In the genomic region with DNA sequence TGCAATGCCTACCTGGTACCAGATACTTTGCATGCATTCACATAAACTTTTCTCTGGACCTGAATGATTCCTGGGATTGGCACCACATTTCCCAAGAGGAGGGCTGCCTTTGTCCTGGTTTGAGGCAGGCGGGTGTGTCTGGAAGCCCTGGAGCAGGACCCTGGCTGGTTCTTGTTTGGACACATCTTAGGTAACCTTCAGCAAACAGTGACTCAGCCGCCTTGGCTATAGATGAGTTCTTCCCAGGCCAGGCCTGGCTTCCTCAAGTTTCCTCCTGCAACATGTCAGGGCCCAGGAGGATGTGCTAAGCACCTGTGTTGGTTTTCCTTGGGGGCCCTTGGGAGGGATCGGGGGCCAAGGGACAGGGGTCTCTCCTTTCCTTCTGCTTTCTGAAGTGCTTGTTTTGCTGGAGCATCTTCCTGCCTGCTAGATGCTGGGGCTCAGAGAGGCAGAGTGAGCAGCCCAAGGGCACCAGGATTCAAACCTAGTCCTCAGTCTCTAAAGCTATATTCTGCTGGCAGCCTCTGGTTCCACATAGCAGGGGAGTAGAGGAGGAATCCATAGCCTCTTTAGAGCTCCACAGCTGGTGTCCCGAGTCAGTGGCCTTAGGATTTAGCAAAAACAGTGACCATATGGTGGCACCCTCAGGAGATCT, we compare ENCODE assay signal across 1 cellular context.
TF ChIP-seq lines count a peak whose summit lies in the region.

No MANE protein-coding gene starts in this region.

TF ChIP-seq in HCT116, 20 proteins besides CTCF, POLR2A, EP300 and RAD21 (continued from another document):
- TF ChIP-seq ELF1 (IDR thresholded peaks at IDR 0.05; ENCODE audit: borderline replicate concordance, low read depth) (no peak), EZH2phosphoT487 (IDR thresholded peaks at IDR 0.05; ENCODE audit: borderline replicate concordance) (no peak), YY1 (IDR thresholded peaks at IDR 0.05; ENCODE audit: extremely low read depth, insufficient replicate concordance, low read depth, low read length) (no peak), CEBPB (IDR thresholded peaks at IDR 0.05; ENCODE audit: low read depth) (peak; percentile 39; the same call in 1 of the 2 replicates), SP1 (IDR thresholded peaks at IDR 0.05; ENCODE audit: low read depth) (no peak; the same call in 1 of the 2 replicates), POLR2AphosphoS5 (IDR thresholded peaks at IDR 0.05; ENCODE audit: low read depth, low read length) (no peak), TCF7L2 (IDR thresholded peaks at IDR 0.05; ENCODE audit: borderline replicate concordance, extremely low read depth, insufficient read depth, insufficient read length) (no peak), JUND (IDR thresholded peaks at IDR 0.05) (no peak; the same call in 1 of the 2 replicates), SRF (IDR thresholded peaks at IDR 0.05; ENCODE audit: low read depth) (no peak)
- TF ChIP-seq, protein P1, sequence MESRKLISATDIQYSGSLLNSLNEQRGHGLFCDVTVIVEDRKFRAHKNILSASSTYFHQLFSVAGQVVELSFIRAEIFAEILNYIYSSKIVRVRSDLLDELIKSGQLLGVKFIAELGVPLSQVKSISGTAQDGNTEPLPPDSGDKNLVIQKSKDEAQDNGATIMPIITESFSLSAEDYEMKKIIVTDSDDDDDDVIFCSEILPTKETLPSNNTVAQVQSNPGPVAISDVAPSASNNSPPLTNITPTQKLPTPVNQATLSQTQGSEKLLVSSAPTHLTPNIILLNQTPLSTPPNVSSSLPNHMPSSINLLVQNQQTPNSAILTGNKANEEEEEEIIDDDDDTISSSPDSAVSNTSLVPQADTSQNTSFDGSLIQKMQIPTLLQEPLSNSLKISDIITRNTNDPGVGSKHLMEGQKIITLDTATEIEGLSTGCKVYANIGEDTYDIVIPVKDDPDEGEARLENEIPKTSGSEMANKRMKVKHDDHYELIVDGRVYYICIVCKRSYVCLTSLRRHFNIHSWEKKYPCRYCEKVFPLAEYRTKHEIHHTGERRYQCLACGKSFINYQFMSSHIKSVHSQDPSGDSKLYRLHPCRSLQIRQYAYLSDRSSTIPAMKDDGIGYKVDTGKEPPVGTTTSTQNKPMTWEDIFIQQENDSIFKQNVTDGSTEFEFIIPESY (IDR thresholded peaks at IDR 0.05; ENCODE audit: extremely low read depth, insufficient replicate concordance, low read length): no peak
- TF ChIP-seq, protein P2, sequence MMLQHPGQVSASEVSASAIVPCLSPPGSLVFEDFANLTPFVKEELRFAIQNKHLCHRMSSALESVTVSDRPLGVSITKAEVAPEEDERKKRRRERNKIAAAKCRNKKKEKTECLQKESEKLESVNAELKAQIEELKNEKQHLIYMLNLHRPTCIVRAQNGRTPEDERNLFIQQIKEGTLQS (IDR thresholded peaks at IDR 0.05): no peak
